Comparison of ENCODE assay signal across 8 cellular contexts in genomic region chr1:173714759-173715537, GRCh38. TPM values are rescaled to one million over a fixed set of nuclear protein-coding genes. Genes with fewer than 3 reads are reported as not detected.
A peak's percentile ranks its signal among the peaks of the same experiment; 100 is the strongest.
DNase-seq lines count a peak whose midpoint lies in the region; ATAC-seq lines count a peak whose summit lies in the region.

TSS of gene KLHL20 (plus strand) at chr1:173714981. CDS start at chr1:173716044, 1,063 bp downstream.

- no peaks in the 10 kb centered on the region for H3K9me3 Mint-ChIP-seq in activated CD8-positive, alpha-beta memory T cell treated with anti-CD3 and anti-CD28 coated beads, Interleukin-2, amount 10 ng/mL, durations not matched to agents 7 days and 5 days (ENCODE audit: low read depth)

- H3K4me3 ChIP-seq in NT2/D1 (ENCODE audit: insufficient read length, low read depth), result peak within 1 kb of the TSS; percentile 88

- CTCF ChIA-PET in activated CD8-positive, alpha-beta memory T cell treated with anti-CD3 and anti-CD28 coated beads, Interleukin-2, amount 10 ng/mL, durations not matched to agents 7 days and 5 days (lab: Charles Lee), result interaction anchor here (1.2 to 4.9 kb wide), 5 partner anchors 8 to 295 kb away, joined by 3 to 30 read pairs (median 4); partner anchors contain the start of genes CENPL and DARS2

- H3K36me3 Mint-ChIP-seq in activated CD8-positive, alpha-beta memory T cell treated with anti-CD3 and anti-CD28 coated beads, Interleukin-2, amount 10 ng/mL, durations not matched to agents 7 days and 5 days, result peaks cover 12% of the 10 kb centered on the region

- H3K36me3 ChIP-seq in NT2/D1 (ENCODE audit: insufficient read depth, insufficient read length, low read length), result peaks cover 21% of the 10 kb centered on the region

- H3K27ac Mint-ChIP-seq in activated CD8-positive, alpha-beta memory T cell treated with anti-CD3 and anti-CD28 coated beads, Interleukin-2, amount 10 ng/mL, durations not matched to agents 7 days and 5 days, result peak within 1 kb of the TSS; percentile 90

- ATAC-seq in GM21381 (IDR thresholded peaks at IDR 0.05; ENCODE audit: unreplicated experiment), result peak; percentile 94
- peak; percentile 99 for ATAC-seq in activated CD8-positive, alpha-beta memory T cell treated with anti-CD3 and anti-CD28 coated beads, Interleukin-2, amount 10 ng/mL, durations not matched to agents 7 days and 5 days

- in situ Hi-C loops in Caki2 (cut with HindIII; ENCODE audit: low pct_unique_long_range_greater_than_20kb, low sequenced_read_pairs) (no loop called here), endometrial microvascular endothelial cells (cut with HindIII; ENCODE audit: inconsistent ontology term, low pct_unique_long_range_greater_than_20kb, low sequenced_read_pairs) (no loop called here)

- peaks cover 25% of the 10 kb centered on the region for H3K4me1 Mint-ChIP-seq in activated CD8-positive, alpha-beta memory T cell treated with anti-CD3 and anti-CD28 coated beads, Interleukin-2, amount 10 ng/mL, durations not matched to agents 7 days and 5 days

- H3K9ac ChIP-seq in NT2/D1 (ENCODE audit: insufficient read length, low read depth), result peak within 1 kb of the TSS; percentile 78

- H3K4me3 Mint-ChIP-seq in activated CD8-positive, alpha-beta memory T cell treated with anti-CD3 and anti-CD28 coated beads, Interleukin-2, amount 10 ng/mL, durations not matched to agents 7 days and 5 days, result peak within 1 kb of the TSS; percentile 88

- H3K27me3 ChIP-seq in NT2/D1 (ENCODE audit: insufficient read depth, insufficient read length), result no peaks in the 10 kb centered on the region

- H3K9me3 ChIP-seq in NT2/D1 (ENCODE audit: insufficient read depth, low read length), result no peaks in the 10 kb centered on the region

- no peaks in the 10 kb centered on the region for H3K4me1 ChIP-seq in NT2/D1 (ENCODE audit: insufficient read depth, insufficient read length)

- peak; percentile 93 for DNase-seq in Caki2 (ENCODE audit: low read depth)
- DNase-seq in HUDEP-2 (lab: John Stamatoyannopoulos, UW; ENCODE audit: unreplicated experiment in 76 of 76), result peak; percentile 30 to 94 (median 83)
- DNase-seq in NT2/D1 (ENCODE audit: low read depth, low spot score), result peak; percentile 90
- DNase-seq in activated CD8-positive, alpha-beta memory T cell treated with anti-CD3 and anti-CD28 coated beads, Interleukin-2, amount 10 ng/mL, durations not matched to agents 7 days and 5 days, result peak; percentile 93
- peak; percentile 91 for DNase-seq in mesenteric fat pad (ENCODE audit: low spot score)
- DNase-seq in stimulated activated CD8-positive, alpha-beta memory T cell treated with anti-CD3 and anti-CD28 coated beads, Interleukin-15, amount 100 ng/mL, for 24 hours (ENCODE audit: low read depth), result peak; percentile 49

- H3K27me3 Mint-ChIP-seq in activated CD8-positive, alpha-beta memory T cell treated with anti-CD3 and anti-CD28 coated beads, Interleukin-2, amount 10 ng/mL, durations not matched to agents 7 days and 5 days, result peaks cover 19% of the 10 kb centered on the region

RNA-seq across cellular contexts. Expression of gene KLHL20, which starts in this region (rescaled TPM):
- 1.8 and 20.1 TPM in 2 replicates for total RNA-seq in Caki2 (2014; rRNA removed; shearing (Covaris generic); ENCODE audit: low replicate concordance)
- 10 to 100 TPM; 18.8 to 25.0 TPM for total RNA-seq in activated CD8-positive, alpha-beta memory T cell treated with anti-CD3 and anti-CD28 coated beads, Interleukin-2, amount 10 ng/mL, durations not matched to agents 7 days and 5 days
- 18.2 TPM for total RNA-seq in endometrial microvascular endothelial cells (ENCODE audit: inconsistent ontology term)
- 33.0 TPM for total RNA-seq in mesenteric fat pad

Comparison
In these comparisons a context has a peak if more than half of its experiments do, and no peak if none do; other contexts are left out.
1. Peak in every context shown above with its lines: DNase-seq, ATAC-seq and H3K4me3 ChIP-seq.